ENCODE assay signal across 9 cellular contexts in genomic region chr10:69630651-69631400, GRCh38. TPM values are rescaled to one million over a fixed set of nuclear protein-coding genes. Genes with fewer than 3 reads are reported as not detected.
DNase-seq lines count a peak whose midpoint lies in the region; ATAC-seq and TF ChIP-seq lines count a peak whose summit lies in the region.
"Had no signal": no experiment of that assay in that cellular context is flagged by ENCODE, and none has a peak within 500 bp of the region (broad histone marks: within the 10 kb centered on the region; RNA-seq: fewer than 3 reads in every experiment).

No MANE protein-coding gene starts in this region.

- no peaks in the 10 kb centered on the region for H3K36me3 ChIP-seq in parathyroid adenoma (ENCODE audit: control insufficient read depth, insufficient read depth, low read length)

- no peak overlapping the region for H3K27ac ChIP-seq in parathyroid adenoma

- no peaks in the 10 kb centered on the region for H3K79me2 ChIP-seq in parathyroid adenoma

- no peaks in the 10 kb centered on the region for H3K27me3 ChIP-seq in parathyroid adenoma (ENCODE audit: control insufficient read depth, insufficient read depth, low read length)

- H3K9me3 Mint-ChIP-seq in Calu3 (ENCODE audit: low read depth, unreplicated experiment), result peaks cover 8% of the 10 kb centered on the region
- no peaks in the 10 kb centered on the region for H3K9me3 Mint-ChIP-seq in T-cell

- H3K4me2 ChIP-seq in parathyroid adenoma (ENCODE audit: low read length), result peak overlapping the region; percentile 84

- H3K27me3 Mint-ChIP-seq in Calu3 (ENCODE audit: unreplicated experiment) (peaks cover 15% of the 10 kb centered on the region), T-cell (no peaks in the 10 kb centered on the region)

- H3K4me1 Mint-ChIP-seq in Calu3 (ENCODE audit: low read depth, unreplicated experiment) (no peaks in the 10 kb centered on the region), T-cell (peaks cover 12 to 25% (median 21%) of the 10 kb centered on the region in 3 donors)

- H3K9me3 ChIP-seq in parathyroid adenoma (ENCODE audit: control insufficient read depth, low read length), result no peaks in the 10 kb centered on the region

- H3K27ac Mint-ChIP-seq in Calu3 (ENCODE audit: unreplicated experiment) (no peak overlapping the region), T-cell (peak overlapping the region; percentile 52 to 64)

- H3K4me3 ChIP-seq in fibroblast of villous mesenchyme (ENCODE audit: low read depth, low read length), result peak overlapping the region; percentile 41
- H3K4me3 ChIP-seq in parathyroid adenoma (ENCODE audit: low read depth, low read length), result peak overlapping the region; percentile 24

- peaks cover 7% of the 10 kb centered on the region for H3K4me1 ChIP-seq in parathyroid adenoma

- ATAC-seq in T-cell (replicated peaks in 1 of 4), result no peak

- CTCF ChIA-PET in Calu3 (lab: Charles Lee), result no interaction called here
- CTCF ChIA-PET in T-cell (lab: Charles Lee), result no interaction called here

- H3K36me3 Mint-ChIP-seq in Calu3 (ENCODE audit: insufficient read depth, unreplicated experiment) (peaks cover 22% of the 10 kb centered on the region), T-cell (peaks cover 13% of the 10 kb centered on the region)

- intact Hi-C loops in Calu3 (cut with micrococcal nuclease; ENCODE audit: unreplicated experiment), result no loop called here

- no peak overlapping the region for H3K9ac ChIP-seq in parathyroid adenoma

- peak overlapping the region; percentile 84 for H2AFZ ChIP-seq in parathyroid adenoma

- POLR2A ChIA-PET in T-cell (lab: Charles Lee), result interaction anchor here in 1 of 2 donors (0.6 kb wide), 1 partner anchor 998 kb away, joined by 9 read pairs; no protein-coding TSS in a partner anchor

- no peak for DNase-seq in Calu3
- DNase-seq in T-cell, result peak in 1 of 34 experiments; percentile 16
- no peak for DNase-seq in fibroblast of villous mesenchyme (ENCODE audit: low read depth)
- DNase-seq in NCI-H2107 (lab: John Stamatoyannopoulos, UW), result no peak
- DNase-seq in NCI-H526 (lab: John Stamatoyannopoulos, UW), result no peak
- DNase-seq in SW 1271 (lab: John Stamatoyannopoulos, UW), result no peak
- DNase-seq in NCI-H524 (lab: John Stamatoyannopoulos, UW), result no peak

- no peak for TF ChIP-seq CTCF in Calu3 (IDR thresholded peaks at IDR 0.05; ENCODE audit: unreplicated experiment)
- TF ChIP-seq CTCF in fibroblast of villous mesenchyme (IDR thresholded peaks at IDR 0.05; ENCODE audit: insufficient read depth, low read depth, low read length), result no peak
- no peak for TF ChIP-seq CTCF in parathyroid adenoma (IDR thresholded peaks at IDR 0.05)

- BruUV-seq in Calu3 (replicated peaks; lab: Mats Ljungman, UMichigan), result no TSS peak

- peak overlapping the region; percentile 63 for H3K4me3 Mint-ChIP-seq in Calu3 (ENCODE audit: low read depth, unreplicated experiment)
- peak overlapping the region; percentile 64 to 76 (median 76) for H3K4me3 Mint-ChIP-seq in T-cell

RNA-seq across cellular contexts. Expression of gene FAM241B, which starts 0.8 kb away (rescaled TPM):
- total RNA-seq in Calu3 (2022), result 22.9 and 25.2 TPM in 2 replicates
- 10 to 100 TPM in 1 of 5 donors, 1 to 10 TPM in 4; 7.4 to 11.8 (median 9.2) TPM for total RNA-seq in T-cell
- not detected in 2 replicates for total RNA-seq in fibroblast of villous mesenchyme

RNA-seq across cellular contexts. Expression of gene NEUROG3, which starts 57.6 kb away (rescaled TPM):
- total RNA-seq in Calu3 (2022), result not detected in 2 replicates
- not detected for total RNA-seq in T-cell
- not detected in 2 replicates for total RNA-seq in fibroblast of villous mesenchyme
- total RNA-seq: T-helper 2 cell treated with Interferon-gamma antibody and Interleukin-4, amounts not matched to agents 100 ng/mL and 5 ng/mL, for 36 hours had no signal
